ENCODE assay signal across 11 cellular contexts in the genomic region with DNA sequence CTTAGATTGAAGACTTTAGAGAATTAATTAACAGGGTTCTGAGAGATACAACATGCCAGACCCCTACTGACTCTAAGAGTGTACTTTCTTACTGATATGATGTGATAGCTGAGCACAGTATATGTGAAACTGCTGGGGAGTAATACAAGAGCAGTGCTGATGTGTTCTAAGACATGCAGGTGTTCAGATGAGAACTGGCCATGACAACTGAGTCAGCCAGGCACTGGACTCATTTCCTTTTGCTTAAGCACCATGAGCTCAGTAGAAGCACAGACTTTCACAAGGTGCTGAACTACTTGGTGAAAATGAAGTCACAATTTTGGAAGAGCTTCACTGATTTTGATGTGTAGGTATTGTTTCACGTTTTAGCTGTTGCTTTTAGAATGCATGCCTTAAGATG. TPM values are rescaled to one million over a fixed set of nuclear protein-coding genes. Genes with fewer than 3 reads are reported as not detected.
DNase-seq lines count a peak whose midpoint lies in the region; ATAC-seq and TF ChIP-seq lines count a peak whose summit lies in the region.
"Had no signal": no experiment of that assay in that cellular context is flagged by ENCODE, and none has a peak within 500 bp of the region (broad histone marks: within the 10 kb centered on the region; RNA-seq: fewer than 3 reads in every experiment).

No MANE protein-coding gene starts in this region.

- POLR2A ChIA-PET in CD4-positive, alpha-beta T cell (lab: Charles Lee): interaction anchor here (0.5 to 4.7 kb wide), 4 partner anchors 16 to 1213 kb away, joined by 3 to 24 read pairs (median 4); a partner anchor contains a TSS

- 68 to 100% methylated on average over 1 of the region's 1 CpG for WGBS in esophagus squamous epithelium, 2 donors

- H3K4me3 Mint-ChIP-seq in CD4-positive, alpha-beta T cell: no peak overlapping the region
- no peak overlapping the region for H3K4me3 Mint-ChIP-seq in HFFc6

- H3K9me3 Mint-ChIP-seq in CD4-positive, alpha-beta T cell: no peaks in the 10 kb centered on the region
- H3K9me3 Mint-ChIP-seq in HFFc6: no peaks in the 10 kb centered on the region

- no peak overlapping the region for H3K27ac Mint-ChIP-seq in CD4-positive, alpha-beta T cell
- H3K27ac Mint-ChIP-seq in HFFc6: no peak overlapping the region

- H3K4me1 Mint-ChIP-seq in CD4-positive, alpha-beta T cell (ENCODE audit: low read depth): peaks cover 8% of the 10 kb centered on the region
- peaks cover 16% of the 10 kb centered on the region for H3K4me1 Mint-ChIP-seq in HFFc6 (ENCODE audit: low read depth)

- DNase-seq in epithelial cell of esophagus (ENCODE audit: low read depth) (peak; percentile 70), esophagus squamous epithelium (lab: John Stamatoyannopoulos, UW) (no peak), HFFc6 (no peak)
- no peak for DNase-seq in CD4-positive, alpha-beta T cell
- DNase-seq: effector CD4-positive, alpha-beta T cell; GOT3; NCI-H1092 treated with DMSO at 0.1 percent for 48 hours had no signal

- H3K27me3 ChIP-seq in CD4-positive, alpha-beta T cell (ENCODE audit: control insufficient read depth, insufficient read depth, low read length): no peaks in the 10 kb centered on the region
- no peaks in the 10 kb centered on the region for H3K27me3 ChIP-seq in esophagus squamous epithelium

- H3K36me3 Mint-ChIP-seq in CD4-positive, alpha-beta T cell (ENCODE audit: low read depth): no peaks in the 10 kb centered on the region
- H3K36me3 Mint-ChIP-seq in HFFc6 (ENCODE audit: low read depth): no peaks in the 10 kb centered on the region

- no peak for TF ChIP-seq POLR2A in esophagus squamous epithelium (IDR thresholded peaks at IDR 0.05)

- intact Hi-C loops in CD4-positive, alpha-beta T cell (cut with DNase I, micrococcal nuclease): no loop called here
- intact Hi-C loops in esophagus squamous epithelium (cut with DNase I): no loop called here

- CTCF ChIA-PET in CD4-positive, alpha-beta T cell (lab: Charles Lee): interaction anchor here (1.1 to 1.5 kb wide), 2 partner anchors 9 to 18 kb away, joined by 3 read pairs; no protein-coding TSS in a partner anchor

- H3K4me1 ChIP-seq in esophagus squamous epithelium: peaks cover 0 to 16% (median 3%) of the 10 kb centered on the region in 3 donors

- ATAC-seq in GM18517 (IDR thresholded peaks at IDR 0.05; ENCODE audit: unreplicated experiment): peak; percentile 90
- ATAC-seq in GM21381 (IDR thresholded peaks at IDR 0.05; ENCODE audit: unreplicated experiment): peak; percentile 90
- peak; percentile 84 for ATAC-seq in HG03175 (IDR thresholded peaks at IDR 0.05; ENCODE audit: unreplicated experiment)
- no peak for ATAC-seq in HG03469 (IDR thresholded peaks at IDR 0.05; ENCODE audit: unreplicated experiment)
- ATAC-seq in CD4-positive, alpha-beta T cell (ENCODE audit: poor library complexity): no peak

- H3K9me3 ChIP-seq in CD4-positive, alpha-beta T cell (ENCODE audit: control insufficient read depth, low read length): no peaks in the 10 kb centered on the region
- no peaks in the 10 kb centered on the region for H3K9me3 ChIP-seq in esophagus squamous epithelium

- peaks cover 5% of the 10 kb centered on the region for H3K27me3 Mint-ChIP-seq in CD4-positive, alpha-beta T cell
- H3K27me3 Mint-ChIP-seq in HFFc6 (ENCODE audit: insufficient read depth): peaks cover 6% of the 10 kb centered on the region

- H3K27ac ChIP-seq in CD4-positive, alpha-beta T cell (ENCODE audit: low read depth, low read length): no peak overlapping the region
- H3K27ac ChIP-seq in esophagus squamous epithelium: no peak overlapping the region

- TF ChIP-seq CTCF in epithelial cell of esophagus (IDR thresholded peaks at IDR 0.05; ENCODE audit: insufficient read depth, low read depth, low read length, missing control alignments) (no peak), esophagus squamous epithelium (IDR thresholded peaks at IDR 0.05) (no peak), HFFc6 (IDR thresholded peaks at IDR 0.05) (no peak)
- no peak for TF ChIP-seq CTCF in CD4-positive, alpha-beta T cell (IDR thresholded peaks at IDR 0.05)

- no peak overlapping the region for H3K4me3 ChIP-seq in epithelial cell of esophagus (ENCODE audit: low read length)
- H3K4me3 ChIP-seq in esophagus squamous epithelium: no peak overlapping the region

- H3K36me3 ChIP-seq in esophagus squamous epithelium: no peaks in the 10 kb centered on the region

RNA-seq across cellular contexts. Expression of a gene that starts 15.9 kb away (rescaled TPM):
- 10 to 100 TPM; 97.8 to 99.4 TPM for total RNA-seq in CD4-positive, alpha-beta T cell
- 10 to 100 TPM; 16.1 to 45.6 (median 30.4) TPM for total RNA-seq in esophagus squamous epithelium
- total RNA-seq in HFFc6 (2021; fragmentation: NEBNext Ultra II Directional; extraction: Animal tissue kit (Norgen Biotek cat#: 25700)): 10 to 100 TPM; 34.9 to 40.3 (median 37.9) TPM

RNA-seq across cellular contexts. Expression of a gene that starts 36.0 kb away (rescaled TPM):
- under 1 TPM; 0.08 to 0.28 TPM for total RNA-seq in CD4-positive, alpha-beta T cell
- 10 to 100 TPM in 3 of 4 donors, 1 to 10 TPM in 1; 3.3 to 26.1 (median 15.1) TPM for total RNA-seq in esophagus squamous epithelium
- under 1 TPM; 0.17 to 0.28 (median 0.21) TPM for total RNA-seq in HFFc6 (2021; fragmentation: NEBNext Ultra II Directional; extraction: Animal tissue kit (Norgen Biotek cat#: 25700))

Comparison
In these comparisons a context has a peak if more than half of its experiments do, and no peak if none do; other contexts are left out.
1. ATAC-seq: peak in GM18517 (single experiment), GM21381 (single experiment) and HG03175 (single experiment); none in HG03469 (single experiment) and CD4-positive, alpha-beta T cell (single experiment).